Comparison of ENCODE assay signal across 9 cellular contexts in genomic region chr10:124736491-124737136, GRCh38. TPM values are rescaled to one million over a fixed set of nuclear protein-coding genes. Genes with fewer than 3 reads are reported as not detected.
DNase-seq lines count a peak whose midpoint lies in the region; ATAC-seq and TF ChIP-seq lines count a peak whose summit lies in the region.
"Had no signal": no experiment of that assay in that cellular context is flagged by ENCODE, and none has a peak within 500 bp of the region (broad histone marks: within the 10 kb centered on the region; RNA-seq: fewer than 3 reads in every experiment).

No MANE protein-coding gene starts in this region.

- peaks cover 5% of the 10 kb centered on the region for H3K36me3 Mint-ChIP-seq in endodermal cell (ENCODE audit: low read depth)

- H3K4me1 ChIP-seq in endodermal cell (ENCODE audit: control insufficient read depth, insufficient read depth, low read length), result peaks cover 16% of the 10 kb centered on the region
- H3K4me1 ChIP-seq in uterus, result peaks cover 21 to 64% of the 10 kb centered on the region in 2 donors

- H3K27me3 ChIP-seq in endodermal cell (ENCODE audit: control insufficient read depth, insufficient read depth, low read length, poor library complexity, severe bottlenecking) (no peaks in the 10 kb centered on the region), uterus (no peaks in the 10 kb centered on the region)

- no peak overlapping the region for H3K4me3 ChIP-seq in endodermal cell (ENCODE audit: low read length)
- H3K4me3 ChIP-seq in uterus, result no peak overlapping the region

- H3K36me3 ChIP-seq in endodermal cell (ENCODE audit: control insufficient read depth, insufficient read depth, low read length) (no peaks in the 10 kb centered on the region), uterus (no peaks in the 10 kb centered on the region)

- no peaks in the 10 kb centered on the region for H3K9me3 Mint-ChIP-seq in endodermal cell

- H3K27ac ChIP-seq in endodermal cell (ENCODE audit: low read depth, low read length) (no peak overlapping the region), uterus (peak overlapping the region; percentile 88 to 92)

- H3K9ac ChIP-seq in endodermal cell (ENCODE audit: extremely low read depth, low read length, poor library complexity, severe bottlenecking), result no peak overlapping the region

- peak; percentile 59 for DNase-seq in activated CD8-positive, alpha-beta memory T cell treated with anti-CD3 and anti-CD28 coated beads for 24 hours
- no peak for DNase-seq in activated CD8-positive, alpha-beta memory T cell treated with anti-CD3 and anti-CD28 coated beads, Interleukin-2, amount 50 U/mL, for 4 hours
- peak; percentile 56 for DNase-seq in endodermal cell
- DNase-seq in middle frontal gyrus (ENCODE audit: extremely low spot score, low spot score), result peak; percentile 56
- DNase-seq in uterus, result peak; percentile 86
- DNase-seq in stimulated activated CD4-positive, alpha-beta T cell treated with anti-CD3 and anti-CD28 coated beads, Interleukin-2, amount 100 ng/mL, for 48 hours, result no peak
- no peak for DNase-seq in amniotic stem cell (lab: John Stamatoyannopoulos, UW)
- DNase-seq: NCI-H1694 had no signal

- no peak for TF ChIP-seq CTCF in endodermal cell (conservative IDR thresholded peaks at IDR 0.05)
- TF ChIP-seq CTCF in uterus (IDR thresholded peaks at IDR 0.05), result no peak

- H3K9me3 ChIP-seq in endodermal cell (ENCODE audit: control insufficient read depth, low read length) (no peaks in the 10 kb centered on the region), uterus (no peaks in the 10 kb centered on the region)

- ATAC-seq in HG03159 (IDR thresholded peaks at IDR 0.05; ENCODE audit: unreplicated experiment), result no peak

- intact Hi-C loops in uterus (cut with DNase I; ENCODE audit: low total_unique reads), result loop anchor here (2.0 to 5.0 kb wide), 2 partner anchors 32 to 194 kb away; no protein-coding TSS in a partner anchor

- no peaks in the 10 kb centered on the region for H3K27me3 Mint-ChIP-seq in endodermal cell (ENCODE audit: insufficient read depth)

- no peak overlapping the region for H3K4me3 Mint-ChIP-seq in endodermal cell

- no peak for TF ChIP-seq POLR2A in uterus (IDR thresholded peaks at IDR 0.05)

- H3K4me1 Mint-ChIP-seq in endodermal cell, result peaks cover 51% of the 10 kb centered on the region

- H3K27ac Mint-ChIP-seq in endodermal cell, result no peak overlapping the region

- WGBS in endodermal cell (ENCODE audit: insufficient coverage in 1 of 2, insufficient read length in 1 of 2), 2 experiments, result 86 to 97% methylated on average over 5 to 11 of the region's 11 CpGs

RNA-seq across cellular contexts. Expression of gene FAM53B, which starts 7.6 kb away (rescaled TPM):
- 10 to 100 TPM; 19.3 to 22.6 TPM for total RNA-seq in endodermal cell
- polyA plus RNA-seq in endodermal cell (2013, experiment 1 of 2), result 21.4 TPM
- polyA plus RNA-seq in endodermal cell (2013, experiment 2 of 2), result 20.2 TPM
- total RNA-seq in uterus, result 10 to 100 TPM; 10.9 to 94.3 (median 67.8) TPM

RNA-seq across cellular contexts. Expression of gene EEF1AKMT2, which starts 55.1 kb away (rescaled TPM):
- total RNA-seq in endodermal cell, result 10 to 100 TPM; 22.2 to 25.9 TPM
- 37.1 TPM for polyA plus RNA-seq in endodermal cell (2013, experiment 1 of 2)
- 39.4 TPM for polyA plus RNA-seq in endodermal cell (2013, experiment 2 of 2)
- total RNA-seq in uterus, result 10 to 100 TPM; 17.9 to 60.6 (median 40.7) TPM

Comparison
In these comparisons a context has a peak if more than half of its experiments do, and no peak if none do; other contexts are left out.
1. DNase-seq: peak in activated CD8-positive, alpha-beta memory T cell treated with anti-CD3 and anti-CD28 coated beads for 24 hours (single experiment), endodermal cell (single experiment), middle frontal gyrus (single experiment) and uterus (2 of 2); none in activated CD8-positive, alpha-beta memory T cell treated with anti-CD3 and anti-CD28 coated beads, Interleukin-2, amount 50 U/mL, for 4 hours (single experiment), stimulated activated CD4-positive, alpha-beta T cell treated with anti-CD3 and anti-CD28 coated beads, Interleukin-2, amount 100 ng/mL, for 48 hours (0 of 2) and amniotic stem cell (single experiment).